Comparison of ENCODE assay signal across 8 cellular contexts in the genomic region with DNA sequence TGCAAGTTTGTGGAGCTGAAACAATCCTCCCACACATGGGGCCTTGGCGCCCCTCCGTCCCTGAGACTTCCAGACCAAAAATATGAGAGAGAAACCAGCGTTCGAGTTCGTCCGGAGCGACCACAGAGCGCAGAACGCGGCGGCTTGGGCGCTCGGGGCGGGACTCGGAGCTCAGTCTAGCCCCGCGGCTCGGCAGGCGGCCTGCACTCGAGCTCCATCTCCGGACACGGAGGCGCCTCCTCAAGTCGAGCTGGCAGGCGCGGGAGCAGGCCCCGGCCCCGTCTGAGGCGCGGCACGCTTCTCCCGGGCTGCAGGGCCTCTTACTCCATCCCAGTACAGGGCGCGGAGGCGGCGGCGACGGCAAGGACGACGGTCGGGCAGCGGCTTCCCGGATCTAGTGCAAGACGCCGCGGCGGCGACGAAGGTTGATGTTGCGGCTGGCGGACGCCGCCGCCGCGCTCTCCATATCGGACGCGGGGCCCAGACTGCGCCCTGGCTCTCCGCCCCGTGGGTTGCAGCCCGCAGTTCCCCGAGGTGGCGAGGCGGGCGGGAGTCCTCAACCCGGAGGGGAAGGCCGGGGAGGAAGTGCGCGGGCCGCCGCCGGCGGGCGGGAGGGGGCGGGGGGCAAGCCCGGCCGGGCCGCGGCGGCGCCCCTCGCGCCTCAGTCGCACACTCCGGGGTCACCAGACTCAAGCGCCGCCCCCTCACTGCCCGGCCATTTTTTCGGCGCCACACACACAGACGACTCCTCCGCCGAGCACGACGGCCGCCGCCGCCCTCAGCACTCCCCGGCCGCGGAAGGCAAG. TPM values are rescaled to one million over a fixed set of nuclear protein-coding genes. Genes with fewer than 3 reads are reported as not detected.
DNase-seq lines count a peak whose midpoint lies in the region; ATAC-seq, FAIRE-seq and TF ChIP-seq lines count a peak whose summit lies in the region.

No MANE protein-coding gene starts in this region.

- H3K9me3 ChIP-seq in lung (ENCODE audit: control insufficient read depth in 2 of 2, insufficient read depth in 1 of 2, low read length in 1 of 2), result no peaks in the 10 kb centered on the region

- ATAC-seq in HG02852 (IDR thresholded peaks at IDR 0.05; ENCODE audit: unreplicated experiment) (peak; percentile 37), lung (ENCODE audit: insufficient read depth, low FRiP score) (peak; percentile 54)
- peak; percentile 39 to 44 for ATAC-seq in activated CD4-positive, CD25-positive, alpha-beta regulatory T cell treated with anti-CD3 and anti-CD28 coated beads, Interleukin-2, amount 50 U/mL, for 24 hours

- no peak for TF ChIP-seq CTCF in lung (IDR thresholded peaks at IDR 0.05; ENCODE audit: control extremely low read depth, extremely low read depth)

- DNase-seq in 8988T (peak; percentile 53), GM12891 (ENCODE audit: insufficient read length, low spot score) (peak; percentile 61), NCI-H2081 treated with DMSO at 0.1 percent for 48 hours (lab: John Stamatoyannopoulos, UW) (peak; percentile 64), ecto neural progenitor cell (ENCODE audit: low spot score) (peak; percentile 79), lung (ENCODE audit: low spot score) (peak; percentile 80)
- peak; percentile 48 to 61 (median 55) for DNase-seq in stimulated activated CD4-positive, alpha-beta T cell treated with anti-CD3 and anti-CD28 coated beads, TNF-alpha, amount 100 ng/mL, for 48 hours (ENCODE audit: low read depth in 3 of 3)

- no peak; the same call in none of the 2 replicates for TF ChIP-seq POLR2A in GM12891 (IDR thresholded peaks at IDR 0.05; ENCODE audit: low read depth, low read length)

- 0 to 1% methylated on average over 97 to 103 of the region's 103 CpGs for WGBS in lung, 2 donors

- no peaks in the 10 kb centered on the region for H3K27me3 ChIP-seq in lung (ENCODE audit: control insufficient read depth, insufficient read depth)

- H3K4me3 ChIP-seq in lung, result peak overlapping the region; percentile 78

- peaks cover 3 to 8% of the 10 kb centered on the region in 2 donors for H3K4me1 ChIP-seq in lung (ENCODE audit: control insufficient read depth in 2 of 2, insufficient read depth in 2 of 2, low read length in 2 of 2)

- no peaks in the 10 kb centered on the region for H3K36me3 ChIP-seq in lung (ENCODE audit: control insufficient read depth in 2 of 2, insufficient read depth in 2 of 2, low read length in 2 of 2)

- peak overlapping the region; percentile 100 for H3K27ac ChIP-seq in lung (ENCODE audit: low read depth in 1 of 2, low read length in 1 of 2)

- peak; percentile 78 for FAIRE-seq in GM12891 (lab: Jason Lieb, UNC)

TF ChIP-seq in GM12891, 5 proteins besides CTCF, POLR2A, EP300 and RAD21:
- TF ChIP-seq SPI1 (IDR thresholded peaks at IDR 0.05; ENCODE audit: low read depth, low read length) (peak; percentile 77), POLR2AphosphoS5 (IDR thresholded peaks at IDR 0.05; ENCODE audit: low read depth, low read length) (no peak), TAF1 (IDR thresholded peaks at IDR 0.05; ENCODE audit: low read depth, low read length) (peak; percentile 35; the same call in 1 of the 2 replicates), POU2F2 (IDR thresholded peaks at IDR 0.05; ENCODE audit: low read depth, low read length) (no peak)

RNA-seq across cellular contexts. Expression of a gene that starts 0.7 kb away (rescaled TPM):
- polyA plus RNA-seq in GM12891 (2012; ENCODE audit: low read depth, missing spikeins), result 8.6 TPM
- 10 to 100 TPM; 30.6 to 44.0 TPM for total RNA-seq in lung
- 1 to 10 TPM; 5.4 to 9.5 TPM for polyA plus RNA-seq in lung

RNA-seq across cellular contexts. Expression of a gene that starts 54.7 kb away (rescaled TPM):
- 46.1 TPM for polyA plus RNA-seq in GM12891 (2012; ENCODE audit: low read depth, missing spikeins)
- total RNA-seq in lung, result 10 to 100 TPM; 23.0 to 39.9 TPM
- polyA plus RNA-seq in lung, result 10 to 100 TPM; 29.3 TPM

Comparison
In these comparisons a context has a peak if more than half of its experiments do, and no peak if none do; other contexts are left out.
1. Peak in every context shown above with its lines: DNase-seq, ATAC-seq, H3K4me3 ChIP-seq and H3K27ac ChIP-seq.